10 cellular contexts compared by ENCODE assay signal in the genomic region with DNA sequence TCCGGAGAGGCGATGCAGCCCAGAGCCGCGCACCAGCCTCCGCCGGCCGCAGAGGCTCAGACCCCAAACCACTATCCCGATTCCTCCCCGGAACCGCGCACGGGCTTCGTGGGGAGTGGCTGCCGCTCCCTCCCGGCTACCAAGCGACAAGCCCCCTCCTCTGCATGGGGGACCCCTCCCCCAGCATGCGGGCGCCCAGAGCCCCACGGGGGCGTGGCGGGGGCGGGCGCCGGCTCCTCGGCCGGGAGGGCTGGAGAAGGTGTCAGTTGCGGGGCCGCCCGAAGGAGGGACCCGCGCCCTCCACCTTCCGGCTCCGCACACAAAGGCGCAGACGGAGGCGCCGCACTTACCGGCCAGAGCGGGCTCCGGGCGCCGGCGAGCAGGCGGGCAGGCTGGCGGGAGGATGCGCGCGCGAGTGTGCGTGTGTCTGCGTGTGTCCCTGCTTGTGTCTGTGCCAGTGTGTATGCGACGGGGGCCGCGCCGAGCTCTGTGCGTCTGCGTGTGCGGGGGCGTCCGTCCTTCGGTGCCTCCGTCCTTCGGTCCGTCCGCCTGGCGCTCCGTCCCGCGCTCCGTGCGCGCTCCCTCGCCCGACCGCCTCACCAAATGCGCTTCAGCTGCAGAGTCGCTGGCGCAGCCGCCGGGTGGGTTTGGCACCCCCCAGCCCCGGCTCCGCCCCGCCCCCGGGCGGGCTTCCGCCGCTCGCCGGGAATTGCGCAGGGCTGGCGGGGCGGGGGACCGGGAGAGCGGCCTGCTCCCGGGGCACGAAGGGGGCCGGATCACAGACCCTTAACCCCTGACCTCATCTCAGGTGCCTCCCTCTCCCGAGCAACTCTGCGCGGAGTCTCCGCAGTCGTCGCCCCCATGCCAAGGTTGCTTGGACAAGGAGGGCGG. TPM values are rescaled to one million over a fixed set of nuclear protein-coding genes. Genes with fewer than 3 reads are reported as not detected.
DNase-seq lines count a peak whose midpoint lies in the region; ATAC-seq and TF ChIP-seq lines count a peak whose summit lies in the region.
"Had no signal": no experiment of that assay in that cellular context is flagged by ENCODE, and none has a peak within 500 bp of the region (broad histone marks: within the 10 kb centered on the region; RNA-seq: fewer than 3 reads in every experiment).

Gene PTPN5 (minus strand): TSS at position 624 of the 891 bp plus-strand sequence. CDS start 19,840 bp downstream, outside the sequence.

- H3K27me3 ChIP-seq in lower lobe of right lung (ENCODE audit: low read depth) = peaks cover 45% of the 10 kb centered on the region
- H3K27me3 ChIP-seq in tibial artery = peaks cover 0 to 49% of the 10 kb centered on the region in 2 donors

- H3K36me3 ChIP-seq in lower lobe of right lung (no peaks in the 10 kb centered on the region), tibial artery (no peaks in the 10 kb centered on the region)

- peaks cover 2% of the 10 kb centered on the region for H3K4me1 Mint-ChIP-seq in activated naive CD4-positive, alpha-beta T cell treated with anti-CD3 and anti-CD28 coated beads for 36 hours (ENCODE audit: low read depth)
- H3K4me1 Mint-ChIP-seq: memory B cell had no signal

- CTCF ChIA-PET in activated naive CD4-positive, alpha-beta T cell treated with anti-CD3 and anti-CD28 coated beads for 36 hours (lab: Charles Lee) = interaction anchor here (1.1 kb wide), 1 partner anchor 16 kb away, joined by 5 read pairs; no protein-coding TSS in a partner anchor

- no peak within 1 kb of the TSS for H3K27ac Mint-ChIP-seq in activated naive CD4-positive, alpha-beta T cell treated with anti-CD3 and anti-CD28 coated beads for 36 hours
- H3K27ac Mint-ChIP-seq: memory B cell had no signal

- no peaks in the 10 kb centered on the region for H3K9me3 Mint-ChIP-seq in activated naive CD4-positive, alpha-beta T cell treated with anti-CD3 and anti-CD28 coated beads for 36 hours
- H3K9me3 Mint-ChIP-seq: memory B cell had no signal

- ATAC-seq in lower lobe of right lung = peak in 1 of 2 donors; percentile 38

- intact Hi-C loops in activated naive CD4-positive, alpha-beta T cell treated with anti-CD3 and anti-CD28 coated beads for 36 hours (cut with micrococcal nuclease) = no loop called here
- intact Hi-C loops in lower lobe of right lung (cut with DNase I) (no loop called here), tibial artery (cut with DNase I; ENCODE audit: low total_unique reads) (no loop called here)

- no peaks in the 10 kb centered on the region for H3K36me3 Mint-ChIP-seq in activated naive CD4-positive, alpha-beta T cell treated with anti-CD3 and anti-CD28 coated beads for 36 hours (ENCODE audit: low read depth)
- H3K36me3 Mint-ChIP-seq: memory B cell had no signal

- no peak within 1 kb of the TSS for H3K27ac ChIP-seq in lower lobe of right lung
- H3K27ac ChIP-seq in tibial artery = no peak within 1 kb of the TSS

- peaks cover 6% of the 10 kb centered on the region for H3K4me1 ChIP-seq in lower lobe of right lung
- peaks cover 0 to 15% (median 11%) of the 10 kb centered on the region in 4 donors for H3K4me1 ChIP-seq in tibial artery

- TF ChIP-seq CTCF in lower lobe of right lung (IDR thresholded peaks at IDR 0.05) (no peak), tibial artery (IDR thresholded peaks at IDR 0.05) (no peak)

- DNase-seq in activated naive CD4-positive, alpha-beta T cell treated with anti-CD3 and anti-CD28 coated beads for 36 hours = no peak
- no peak for DNase-seq in activated naive CD4-positive, alpha-beta T cell treated with anti-CD3 and anti-CD28 coated beads, Interleukin-2, amount 50 U/mL, for 16 hours
- DNase-seq in cerebellum (ENCODE audit: low spot score) (no peak), lower lobe of right lung (no peak), tibial artery (peak in 1 of 2 donors; percentile 54), SHP77 (lab: John Stamatoyannopoulos, UW) (no peak), RPMI8226 (no peak), NCI-H128 (lab: John Stamatoyannopoulos, UW; ENCODE audit: unreplicated experiment) (no peak)
- DNase-seq: SIG-M5 had no signal

- peak within 1 kb of the TSS; percentile 35 for H3K4me3 ChIP-seq in lower lobe of right lung
- H3K4me3 ChIP-seq in tibial artery = peak within 1 kb of the TSS; percentile 10 to 40

- H3K4me3 Mint-ChIP-seq in activated naive CD4-positive, alpha-beta T cell treated with anti-CD3 and anti-CD28 coated beads for 36 hours = peak within 1 kb of the TSS; percentile 14
- H3K4me3 Mint-ChIP-seq: memory B cell had no signal

- H3K27me3 Mint-ChIP-seq in activated naive CD4-positive, alpha-beta T cell treated with anti-CD3 and anti-CD28 coated beads for 36 hours (ENCODE audit: low read depth) = peaks cover 39% of the 10 kb centered on the region

- H3K9me3 ChIP-seq in lower lobe of right lung (no peaks in the 10 kb centered on the region), tibial artery (no peaks in the 10 kb centered on the region)

RNA-seq across cellular contexts. Expression of gene PTPN5, which starts in this region (rescaled TPM):
- not detected for total RNA-seq in activated naive CD4-positive, alpha-beta T cell treated with anti-CD3 and anti-CD28 coated beads for 36 hours
- total RNA-seq in cerebellum (26.1 TPM), lower lobe of right lung (0.80 TPM)

Comparison
In these comparisons a context has a peak if more than half of its experiments do, and no peak if none do; other contexts are left out.
1. RNA of gene PTPN5 (total RNA-seq): 26.1 TPM in cerebellum (single experiment); 0.80 TPM in lower lobe of right lung (single experiment) and not detected in activated naive CD4-positive, alpha-beta T cell treated with anti-CD3 and anti-CD28 coated beads for 36 hours; every median in the first group is over 10 times any median in the second.